8 cellular contexts compared by ENCODE assay signal in genomic region chr20:9912858-9913434, GRCh38.
DNase-seq lines count a peak whose midpoint lies in the region; TF ChIP-seq lines count a peak whose summit lies in the region.

No MANE protein-coding gene starts in this region.

- no peaks in the 10 kb centered on the region for H3K27me3 ChIP-seq in HAP-1 (ENCODE audit: low read depth)
- peaks cover 0 to 6% (median 0%) of the 10 kb centered on the region in 3 donors for H3K27me3 ChIP-seq in sigmoid colon

- TF ChIP-seq POLR2A in sigmoid colon (IDR thresholded peaks at IDR 0.05), result no peak

- 3 to 5% methylated on average over 8 of the region's 8 CpGs for WGBS in sigmoid colon, 2 donors

- no peaks in the 10 kb centered on the region for H3K36me3 ChIP-seq in HAP-1 (replicated peaks)
- no peaks in the 10 kb centered on the region for H3K36me3 ChIP-seq in sigmoid colon

- H3K4me1 ChIP-seq in HAP-1 (no peaks in the 10 kb centered on the region), sigmoid colon (no peaks in the 10 kb centered on the region)

- DNase-seq in NCI-H510A treated with DMSO at 0.1 percent for 48 hours (lab: John Stamatoyannopoulos, UW) (peak; percentile 68), NCI-H510A (lab: John Stamatoyannopoulos, UW) (no peak), HAP-1 (ENCODE audit: low spot score in 2 of 2) (peak; percentile 40 to 64), NCI-H345 (lab: John Stamatoyannopoulos, UW) (peak; percentile 50), globus pallidus (ENCODE audit: low spot score) (peak; percentile 48), sigmoid colon (no peak)
- peak; percentile 30 to 44 for DNase-seq in activated T-cell treated with anti-CD3 and anti-CD28 coated beads, Interleukin-2, amount 50 U/mL, for 48 hours
- DNase-seq in central memory CD4-positive, alpha-beta T cell, result no peak

- no peak for TF ChIP-seq EP300 in sigmoid colon (IDR thresholded peaks at IDR 0.05)

- peak in 3 of 4 experiments; percentile 37 to 71 (median 64) for TF ChIP-seq CTCF in sigmoid colon (IDR thresholded peaks at IDR 0.05)

- in situ Hi-C loops in HAP-1 (cut with MboI; ENCODE audit: low sequenced_read_pairs), result loop anchor here (25.0 kb wide), 2 partner anchors 301 to 501 kb away; no protein-coding TSS in a partner anchor

- H3K4me3 ChIP-seq in HAP-1, result no peak overlapping the region
- H3K4me3 ChIP-seq in sigmoid colon, result no peak overlapping the region

- intact Hi-C loops in sigmoid colon (cut with DNase I), result loop anchor here (2.0 to 5.0 kb wide), 2 partner anchors 51 to 296 kb away; no protein-coding TSS in a partner anchor

- no peak overlapping the region for H3K27ac ChIP-seq in sigmoid colon

- H3K9me3 ChIP-seq in HAP-1 (no peaks in the 10 kb centered on the region), sigmoid colon (no peaks in the 10 kb centered on the region)

Comparison
In these comparisons a context has a peak if more than half of its experiments do, and no peak if none do; other contexts are left out.
1. DNase-seq: peak in NCI-H510A treated with DMSO at 0.1 percent for 48 hours (single experiment), HAP-1 (2 of 2), NCI-H345 (single experiment), activated T-cell treated with anti-CD3 and anti-CD28 coated beads, Interleukin-2, amount 50 U/mL, for 48 hours (2 of 2) and globus pallidus (single experiment); none in NCI-H510A (single experiment), sigmoid colon (single experiment) and central memory CD4-positive, alpha-beta T cell (single experiment).